8 cellular contexts compared by ENCODE assay signal in genomic region chr11:58577441-58578135, GRCh38. TPM values are rescaled to one million over a fixed set of nuclear protein-coding genes. Genes with fewer than 3 reads are reported as not detected.
DNase-seq lines count a peak whose midpoint lies in the region; ATAC-seq and TF ChIP-seq lines count a peak whose summit lies in the region.

No MANE protein-coding gene starts in this region.

- H3K4me2 ChIP-seq in osteoblast (ENCODE audit: insufficient read depth, low read length) = peak overlapping the region; percentile 98

- DNase-seq in OCI-M1 (lab: John Stamatoyannopoulos, UW) (peak; percentile 92), fibroblast of the aortic adventitia (ENCODE audit: low read depth) (peak; percentile 96), osteoblast (ENCODE audit: insufficient read length, low spot score, missing footprints) (no peak), thyroid gland (peak in 1 of 2 donors; percentile 46)
- DNase-seq in activated T-cell treated with anti-CD3 and anti-CD28 coated beads, Interleukin-2, amount 50 U/mL, for 48 hours = peak; percentile 86 to 88

- H3K4me3 ChIP-seq in ACC112 (ENCODE audit: low read depth, low read length) (peak overlapping the region; percentile 88), fibroblast of the aortic adventitia (ENCODE audit: low read depth, low read length) (peak overlapping the region; percentile 92), osteoblast (ENCODE audit: insufficient read depth, low read length) (peak overlapping the region; percentile 89), thyroid gland (replicated peaks in 1 of 3) (peak overlapping the region; percentile 34 to 97 (median 46))

- H4K20me1 ChIP-seq in osteoblast (ENCODE audit: insufficient read depth, low read length) = peaks cover 3% of the 10 kb centered on the region

- intact Hi-C loops in thyroid gland (cut with DNase I) = no loop called here

- TF ChIP-seq CTCF in fibroblast of the aortic adventitia (IDR thresholded peaks at IDR 0.05; ENCODE audit: insufficient read depth, low read length) (no peak), osteoblast (IDR thresholded peaks at IDR 0.05; ENCODE audit: extremely low read depth, low read depth, low read length) (no peak), thyroid gland (IDR thresholded peaks at IDR 0.05) (no peak)

- H3K36me3 ChIP-seq in ACC112 (ENCODE audit: insufficient read depth, low read length) (no peaks in the 10 kb centered on the region), osteoblast (ENCODE audit: insufficient read depth, low read length) (peaks cover 7% of the 10 kb centered on the region), thyroid gland (no peaks in the 10 kb centered on the region)

- 0 to 2% methylated on average over 21 to 22 of the region's 22 CpGs for WGBS in thyroid gland, 2 donors

- ATAC-seq in GM18858 (IDR thresholded peaks at IDR 0.05; ENCODE audit: unreplicated experiment) (peak; percentile 45), HG03095 (IDR thresholded peaks at IDR 0.05; ENCODE audit: unreplicated experiment) (peak; percentile 49)

- H2AFZ ChIP-seq in ACC112 (ENCODE audit: low read length, unreplicated experiment) = no peak overlapping the region
- peak overlapping the region; percentile 65 for H2AFZ ChIP-seq in osteoblast (ENCODE audit: low read length)

- peak; percentile 29 to 84 for TF ChIP-seq POLR2A in thyroid gland (IDR thresholded peaks at IDR 0.05)

- H3K27me3 ChIP-seq in ACC112 (ENCODE audit: insufficient read depth, low read length) = no peaks in the 10 kb centered on the region
- no peaks in the 10 kb centered on the region for H3K27me3 ChIP-seq in osteoblast (ENCODE audit: insufficient read depth, low read length)
- no peaks in the 10 kb centered on the region for H3K27me3 ChIP-seq in thyroid gland

- H3K4me1 ChIP-seq in ACC112 (ENCODE audit: control insufficient read depth, insufficient read depth, low read length, unreplicated experiment) (peaks cover 49% of the 10 kb centered on the region), osteoblast (ENCODE audit: insufficient read depth, low read length) (peaks cover 58% of the 10 kb centered on the region), thyroid gland (peaks cover 24 to 54% of the 10 kb centered on the region in 2 donors)

- peak overlapping the region; percentile 99 for H3K27ac ChIP-seq in ACC112 (ENCODE audit: low read depth, low read length)
- peak overlapping the region; percentile 100 for H3K27ac ChIP-seq in osteoblast (ENCODE audit: low read depth, low read length)
- H3K27ac ChIP-seq in thyroid gland = peak overlapping the region; percentile 100

- H3K9me3 ChIP-seq in osteoblast (ENCODE audit: low read depth, low read length) (no peaks in the 10 kb centered on the region), thyroid gland (no peaks in the 10 kb centered on the region)

- H3K79me2 ChIP-seq in ACC112 (ENCODE audit: control insufficient read depth, insufficient read depth, low read length, unreplicated experiment) = peaks cover 61% of the 10 kb centered on the region
- peaks cover 41% of the 10 kb centered on the region for H3K79me2 ChIP-seq in osteoblast (ENCODE audit: insufficient read depth, low read length)

RNA-seq across cellular contexts. Expression of gene ZFP91, which starts 1.3 kb away (rescaled TPM):
- total RNA-seq in fibroblast of the aortic adventitia (ENCODE audit: low replicate concordance) (43.7 and 73.4 TPM in 2 replicates), osteoblast (61.2 and 62.5 TPM in 2 replicates), thyroid gland (10 to 100 TPM; 49.8 to 63.7 (median 59.1) TPM)

RNA-seq across cellular contexts. Expression of gene LPXN, which starts 1.9 kb away (rescaled TPM):
- 1.4 and 14.7 TPM in 2 replicates for total RNA-seq in fibroblast of the aortic adventitia (ENCODE audit: low replicate concordance)
- 8.5 and 14.5 TPM in 2 replicates for total RNA-seq in osteoblast
- total RNA-seq in thyroid gland = 10 to 100 TPM in 2 of 4 donors, 1 to 10 TPM in 2; 5.8 to 14.4 (median 9.4) TPM

RNA-seq across cellular contexts. Expression of gene CNTF, which starts 44.9 kb away (rescaled TPM):
- total RNA-seq in fibroblast of the aortic adventitia (ENCODE audit: low replicate concordance) = 0.82 and 1.9 TPM in 2 replicates
- 1.4 and 1.8 TPM in 2 replicates for total RNA-seq in osteoblast
- 1 to 10 TPM; 1.6 to 5.0 (median 1.7) TPM for total RNA-seq in thyroid gland
